In the genomic region with DNA sequence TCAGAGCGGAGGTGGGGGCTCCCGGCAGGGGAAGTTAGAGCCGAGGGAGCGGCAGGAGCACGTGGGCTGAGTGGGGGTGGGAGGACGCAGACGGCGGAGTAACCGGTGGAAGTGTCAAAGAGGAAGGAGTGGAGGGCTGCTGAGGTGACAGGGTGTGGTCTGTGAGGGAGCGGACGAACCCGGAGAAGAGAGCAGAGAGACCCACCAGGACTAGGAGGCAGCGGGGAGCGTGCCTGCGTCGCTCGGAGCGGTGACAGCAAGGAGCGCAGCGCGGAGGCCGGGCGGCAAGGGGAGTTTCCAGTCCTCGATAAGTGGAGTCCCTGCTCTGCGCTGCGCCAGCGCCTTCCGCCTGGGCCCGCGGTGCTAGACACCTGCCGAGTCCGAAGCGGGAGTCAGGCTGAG, we compare ENCODE assay signal across 9 cellular contexts.
DNase-seq lines count a peak whose midpoint lies in the region; ATAC-seq and TF ChIP-seq lines count a peak whose summit lies in the region.
"Had no signal": no experiment of that assay in that cellular context is flagged by ENCODE, and none has a peak within 500 bp of the region (broad histone marks: within the 10 kb centered on the region; RNA-seq: fewer than 3 reads in every experiment).

No MANE protein-coding gene starts in this region.

- intact Hi-C loops in head of caudate nucleus (cut with DNase I): no loop called here
- intact Hi-C loops in psoas muscle (cut with DNase I): no loop called here

- H3K27ac ChIP-seq in Peyer's patch: no peak overlapping the region
- no peak overlapping the region for H3K27ac ChIP-seq in psoas muscle
- H3K27ac ChIP-seq: VCaP had no signal

- peak in 1 of 2 donors; percentile 58 for ATAC-seq in activated T-cell treated with anti-CD3 and anti-CD28 coated beads, Interleukin-2, amount 50 U/mL, for 4 hours
- ATAC-seq in psoas muscle (peak in 3 of 4 donors; percentile 23 to 47 (median 42)), HG02763 (IDR thresholded peaks at IDR 0.05; ENCODE audit: unreplicated experiment) (no peak), HG02588 (IDR thresholded peaks at IDR 0.05; ENCODE audit: unreplicated experiment) (no peak)

- H3K27me3 Mint-ChIP-seq in activated T-cell treated with anti-CD3 and anti-CD28 coated beads, Interleukin-2, amount 50 U/mL, for 4 hours (ENCODE audit: low read depth): peaks cover 41% of the 10 kb centered on the region

- H3K36me3 Mint-ChIP-seq in activated T-cell treated with anti-CD3 and anti-CD28 coated beads, Interleukin-2, amount 50 U/mL, for 4 hours (ENCODE audit: insufficient read depth): no peaks in the 10 kb centered on the region

- TF ChIP-seq POLR2A in Peyer's patch (IDR thresholded peaks at IDR 0.05): no peak

- 1 to 2% (median 2%) methylated on average over 33 of the region's 33 CpGs for WGBS in psoas muscle, 3 donors

- peaks cover 4% of the 10 kb centered on the region for H3K9me3 Mint-ChIP-seq in activated T-cell treated with anti-CD3 and anti-CD28 coated beads, Interleukin-2, amount 50 U/mL, for 4 hours

- H3K4me3 ChIP-seq in Peyer's patch (peak overlapping the region; percentile 17 to 53 (median 37)), psoas muscle (peak overlapping the region; percentile 66)

- peaks cover 0 to 15% of the 10 kb centered on the region in 2 donors for H3K27me3 ChIP-seq in Peyer's patch
- H3K27me3 ChIP-seq in psoas muscle (ENCODE audit: insufficient read depth in 3 of 3, low read length in 2 of 3): peaks cover 6 to 56% (median 7%) of the 10 kb centered on the region in 3 donors

- peaks cover 9% of the 10 kb centered on the region for H3K4me1 Mint-ChIP-seq in activated T-cell treated with anti-CD3 and anti-CD28 coated beads, Interleukin-2, amount 50 U/mL, for 4 hours (ENCODE audit: low read depth)

- peaks cover 0 to 5% (median 0%) of the 10 kb centered on the region in 4 donors for H3K4me1 ChIP-seq in Peyer's patch
- H3K4me1 ChIP-seq in psoas muscle: no peaks in the 10 kb centered on the region

- DNase-seq in activated T-cell treated with anti-CD3 and anti-CD28 coated beads, Interleukin-2, amount 50 U/mL, for 4 hours: no peak
- DNase-seq in activated T-cell treated with anti-CD3 and anti-CD28 coated beads, Interleukin-2, amount 50 U/mL, for 1 hour: no peak
- DNase-seq in Peyer's patch: peak in 1 of 3 donors; percentile 49
- peak in 41 of 42 donors; percentile 10 to 72 (median 53) for DNase-seq in head of caudate nucleus
- peak; percentile 17 to 56 for DNase-seq in psoas muscle
- DNase-seq in GM19240 (ENCODE audit: insufficient read length, low spot score): no peak

- no peaks in the 10 kb centered on the region for H3K36me3 ChIP-seq in Peyer's patch
- no peaks in the 10 kb centered on the region for H3K36me3 ChIP-seq in psoas muscle (ENCODE audit: insufficient read depth in 1 of 2, low read depth in 1 of 2)

- H3K9me3 ChIP-seq in Peyer's patch (no peaks in the 10 kb centered on the region), psoas muscle (no peaks in the 10 kb centered on the region)

- TF ChIP-seq CTCF in Peyer's patch (IDR thresholded peaks at IDR 0.05) (no peak), psoas muscle (IDR thresholded peaks at IDR 0.05) (no peak)

- peak overlapping the region; percentile 50 for H3K4me3 Mint-ChIP-seq in activated T-cell treated with anti-CD3 and anti-CD28 coated beads, Interleukin-2, amount 50 U/mL, for 4 hours

Comparison
In these comparisons a context has a peak if more than half of its experiments do, and no peak if none do; other contexts are left out.
1. ATAC-seq: peak in psoas muscle (3 of 4); none in HG02763 (single experiment) and HG02588 (single experiment).
2. DNase-seq: peak in head of caudate nucleus (41 of 42) and psoas muscle (2 of 2); none in activated T-cell treated with anti-CD3 and anti-CD28 coated beads, Interleukin-2, amount 50 U/mL, for 4 hours (single experiment), activated T-cell treated with anti-CD3 and anti-CD28 coated beads, Interleukin-2, amount 50 U/mL, for 1 hour (single experiment) and GM19240 (single experiment).